Comparison of ENCODE assay signal across 8 cellular contexts in the genomic region with DNA sequence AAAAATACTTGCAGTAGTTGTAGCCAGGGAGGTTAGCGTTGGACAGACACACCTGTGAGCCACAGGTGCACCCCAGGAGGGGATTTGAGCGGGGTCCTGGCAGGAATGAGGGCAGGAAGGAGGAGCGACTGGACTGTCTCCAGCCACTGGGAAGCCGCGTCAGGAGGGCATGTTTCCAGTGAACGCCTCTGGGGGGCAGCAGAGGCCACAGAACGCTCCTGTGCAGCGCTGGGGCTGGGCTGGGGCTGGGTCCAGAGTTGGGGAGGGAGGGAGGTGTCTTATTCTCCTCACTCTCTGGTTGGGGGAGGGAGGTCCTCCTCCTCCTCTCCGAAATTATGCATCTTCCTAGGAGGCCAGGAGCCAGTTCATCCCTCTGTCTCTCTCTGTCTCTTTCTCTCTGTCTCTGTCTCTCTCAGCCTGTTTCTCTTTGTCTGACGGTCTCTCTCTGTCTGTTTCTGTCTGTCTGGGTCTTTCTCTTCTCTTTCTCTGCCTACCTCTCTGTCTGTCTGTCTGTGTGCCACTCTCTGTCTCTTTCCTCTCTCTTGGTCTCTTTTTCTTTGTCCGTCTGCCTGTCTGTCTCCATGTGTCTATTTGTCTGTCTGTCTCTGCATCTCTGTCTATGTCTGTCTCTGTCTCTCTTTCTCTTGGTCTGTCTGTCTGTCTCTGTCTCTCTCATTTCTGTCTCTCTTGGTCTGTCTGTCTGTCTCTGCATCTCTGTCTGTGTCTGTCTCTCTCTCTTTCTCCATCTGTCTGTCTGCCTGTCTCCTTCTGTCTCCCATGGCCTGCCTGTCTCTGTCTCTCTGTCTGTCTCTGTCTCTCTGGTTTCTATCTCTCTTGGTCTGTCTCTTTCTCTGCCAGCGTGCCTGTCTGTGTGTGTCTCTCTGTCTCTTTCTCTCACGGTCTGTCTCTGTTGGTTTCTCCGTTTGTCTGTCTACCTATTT. TPM values are rescaled to one million over a fixed set of nuclear protein-coding genes. Genes with fewer than 3 reads are reported as not detected.
A peak's percentile ranks its signal among the peaks of the same experiment; 100 is the strongest.
DNase-seq lines count a peak whose midpoint lies in the region; TF ChIP-seq lines count a peak whose summit lies in the region.

No MANE protein-coding gene starts in this region.

- DNase-seq in SIG-M5 treated with dmso at 0.1 percent for 504 hours (lab: John Stamatoyannopoulos, UW; ENCODE audit: unreplicated experiment) (peak; percentile 28), SIG-M5 (lab: John Stamatoyannopoulos, UW) (no peak), SK-N-DZ (ENCODE audit: low spot score) (peak; percentile 72), globus pallidus (ENCODE audit: low spot score) (peak; percentile 55), pons (ENCODE audit: low spot score) (peak; percentile 49), uterus (peak; percentile 65 to 78)
- DNase-seq in activated naive CD4-positive, alpha-beta T cell treated with anti-CD3 and anti-CD28 coated beads for 36 hours, result peak; percentile 79

- no peak for TF ChIP-seq POLR2A in uterus (IDR thresholded peaks at IDR 0.05)

- H3K36me3 ChIP-seq in uterus, result no peaks in the 10 kb centered on the region

- H3K27ac Mint-ChIP-seq in activated naive CD4-positive, alpha-beta T cell treated with anti-CD3 and anti-CD28 coated beads for 36 hours, result no peak overlapping the region

- peaks cover 7% of the 10 kb centered on the region for H3K4me1 Mint-ChIP-seq in activated naive CD4-positive, alpha-beta T cell treated with anti-CD3 and anti-CD28 coated beads for 36 hours (ENCODE audit: low read depth)

- H3K4me3 ChIP-seq in uterus, result no peak overlapping the region

- H3K27me3 ChIP-seq in uterus, result no peaks in the 10 kb centered on the region

- intact Hi-C loops in activated naive CD4-positive, alpha-beta T cell treated with anti-CD3 and anti-CD28 coated beads for 36 hours (cut with micrococcal nuclease), result loop anchor here (2.0 kb wide), 1 partner anchor 769 kb away; no protein-coding TSS in a partner anchor
- intact Hi-C loops in uterus (cut with DNase I; ENCODE audit: low total_unique reads), result no loop called here

- TF ChIP-seq CTCF in LNCAP (IDR thresholded peaks at IDR 0.05) (peak; percentile 86), uterus (IDR thresholded peaks at IDR 0.05) (peak; percentile 66 to 89 (median 84))

- no peaks in the 10 kb centered on the region for H3K4me1 ChIP-seq in uterus

- H3K36me3 Mint-ChIP-seq in activated naive CD4-positive, alpha-beta T cell treated with anti-CD3 and anti-CD28 coated beads for 36 hours (ENCODE audit: low read depth), result no peaks in the 10 kb centered on the region

- H3K27me3 Mint-ChIP-seq in activated naive CD4-positive, alpha-beta T cell treated with anti-CD3 and anti-CD28 coated beads for 36 hours (ENCODE audit: low read depth), result no peaks in the 10 kb centered on the region

- H3K9me3 ChIP-seq in uterus, result no peaks in the 10 kb centered on the region

- H3K4me3 Mint-ChIP-seq in activated naive CD4-positive, alpha-beta T cell treated with anti-CD3 and anti-CD28 coated beads for 36 hours, result no peak overlapping the region

- H3K27ac ChIP-seq in uterus, result no peak overlapping the region

- no peaks in the 10 kb centered on the region for H3K9me3 Mint-ChIP-seq in activated naive CD4-positive, alpha-beta T cell treated with anti-CD3 and anti-CD28 coated beads for 36 hours

- CTCF ChIA-PET in activated naive CD4-positive, alpha-beta T cell treated with anti-CD3 and anti-CD28 coated beads for 36 hours (lab: Charles Lee), result interaction anchor here (0.6 to 1.2 kb wide), 10 partner anchors 10 to 851 kb away, joined by 3 to 4 read pairs (median 3); a partner anchor contains a TSS

RNA-seq across cellular contexts. Expression of a gene that starts 9.9 kb away (rescaled TPM):
- 114 and 158 TPM in 2 replicates for polyA plus RNA-seq in SK-N-DZ (2014; cell fraction: cytosol; rRNA removed)
- polyA plus RNA-seq in SK-N-DZ (2014; cell fraction: nucleus; rRNA removed), result 124 and 138 TPM in 2 replicates
- total RNA-seq in activated naive CD4-positive, alpha-beta T cell treated with anti-CD3 and anti-CD28 coated beads for 36 hours, result 10 to 100 TPM; 29.8 to 33.9 TPM
- total RNA-seq in uterus, result 100 to 1,000 TPM in 1 of 4 donors, 10 to 100 TPM in 3; 16.4 to 143 (median 25.7) TPM

RNA-seq across cellular contexts. Expression of a gene that starts 23.7 kb away (rescaled TPM):
- 0.38 and 0.68 TPM in 2 replicates for polyA plus RNA-seq in SK-N-DZ (2014; cell fraction: cytosol; rRNA removed)
- 2.3 and 2.4 TPM in 2 replicates for polyA plus RNA-seq in SK-N-DZ (2014; cell fraction: nucleus; rRNA removed)
- total RNA-seq in activated naive CD4-positive, alpha-beta T cell treated with anti-CD3 and anti-CD28 coated beads for 36 hours, result under 1 TPM in 1 of 2 experiments, not detected in 1; 0.36 TPM
- 1 to 10 TPM in 1 of 4 donors, under 1 TPM in 2, not detected in 1; 0.29 to 2.8 (median 0.64) TPM for total RNA-seq in uterus

RNA-seq across cellular contexts. Expression of a gene that starts 49.2 kb away (rescaled TPM):
- polyA plus RNA-seq in SK-N-DZ (2014; cell fraction: cytosol; rRNA removed), result 1.8 and 3.6 TPM in 2 replicates
- 5.1 and 10.7 TPM in 2 replicates for polyA plus RNA-seq in SK-N-DZ (2014; cell fraction: nucleus; rRNA removed)
- total RNA-seq in activated naive CD4-positive, alpha-beta T cell treated with anti-CD3 and anti-CD28 coated beads for 36 hours, result 10 to 100 TPM; 33.0 to 34.6 TPM
- 10 to 100 TPM; 10.8 to 40.9 (median 26.0) TPM for total RNA-seq in uterus
